Comparison of ENCODE assay signal across 10 cellular contexts in the genomic region with DNA sequence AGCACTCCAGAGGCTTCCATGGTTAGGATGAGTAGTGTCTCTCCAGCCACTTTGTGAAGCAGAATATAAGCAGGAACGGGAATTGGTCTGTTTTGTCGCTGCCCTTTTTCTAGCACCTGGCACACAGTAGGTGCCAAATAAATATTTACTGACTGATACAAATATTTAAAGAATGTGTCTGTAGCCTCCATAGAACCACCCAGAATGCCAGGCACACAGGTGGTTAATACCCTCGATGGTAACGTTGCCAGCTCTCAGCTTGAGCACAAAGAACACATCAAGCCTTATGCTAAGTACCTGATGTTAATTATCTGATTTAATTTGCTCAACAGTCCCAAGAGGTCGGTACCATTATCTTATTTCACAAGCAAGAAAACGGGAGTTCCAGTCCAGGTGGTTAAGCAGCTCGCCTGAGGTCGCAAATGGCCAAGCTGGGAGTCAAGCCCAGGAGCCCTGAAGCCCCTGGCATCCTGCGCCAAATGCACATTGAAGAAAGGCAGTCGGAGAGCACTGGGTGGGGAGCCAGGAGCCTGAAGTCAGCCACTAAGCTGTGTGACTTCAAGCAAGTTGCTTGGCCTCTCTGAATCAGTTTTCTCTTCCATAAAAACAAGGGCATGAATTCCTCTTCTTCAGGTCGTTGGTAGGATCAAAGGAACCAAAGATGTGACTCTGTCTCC. TPM values are rescaled to one million over a fixed set of nuclear protein-coding genes. Genes with fewer than 3 reads are reported as not detected.
DNase-seq lines count a peak whose midpoint lies in the region; ATAC-seq, FAIRE-seq and TF ChIP-seq lines count a peak whose summit lies in the region.
"Had no signal": no experiment of that assay in that cellular context is flagged by ENCODE, and none has a peak within 500 bp of the region (broad histone marks: within the 10 kb centered on the region; RNA-seq: fewer than 3 reads in every experiment).

No MANE protein-coding gene starts in this region.

- H3K9me3 ChIP-seq in HepG2 (ENCODE audit: low read length) (no peaks in the 10 kb centered on the region), right lobe of liver (no peaks in the 10 kb centered on the region), esophagus muscularis mucosa (no peaks in the 10 kb centered on the region), ovary (no peaks in the 10 kb centered on the region)

- CTCF ChIA-PET in HepG2 (lab: Yijun Ruan, JAX; ENCODE audit: low intra/inter-chr PET ratio, low total read pairs) = no interaction called here

- 0 out of 2 replicates have a peak overlapping the region, but pooled peaks have one; percentile 51 for H3K4me2 ChIP-seq in HepG2 (ENCODE audit: low read depth, low read length)

- H3K36me3 ChIP-seq in HepG2 (replicated peaks in 1 of 2; ENCODE audit: control insufficient read depth in 1 of 2, insufficient read depth in 2 of 2, low read length in 2 of 2) (no peaks in the 10 kb centered on the region; a peak in 1 of 5 replicates), right lobe of liver (no peaks in the 10 kb centered on the region), esophagus muscularis mucosa (peaks cover 0 to 16% (median 0%) of the 10 kb centered on the region in 4 donors), ovary (no peaks in the 10 kb centered on the region)

- H3K79me2 ChIP-seq in HepG2 (ENCODE audit: insufficient read depth, low read length) = no peaks in the 10 kb centered on the region

- 80% methylated on average over 10 of the region's 11 CpGs for WGBS in HepG2 (ENCODE audit: low lambda C conversion rate)
- 77% methylated on average over 10 of the region's 11 CpGs for WGBS in right lobe of liver (ENCODE audit: insufficient coverage, low coverage, low lambda C conversion rate, missing lambda C conversion rate)
- WGBS in esophagus muscularis mucosa = 54% methylated on average over 10 of the region's 11 CpGs
- 53 to 55% (median 54%) methylated on average over 11 of the region's 11 CpGs for WGBS in ovary, 3 donors

- no TSS peak for BruUV-seq in HepG2 (replicated peaks; lab: Mats Ljungman, UMichigan)

- in situ Hi-C loops in HepG2 (cut with HindIII; ENCODE audit: extremely low pct_ligation_motif_present, low pct_unique_long_range_greater_than_20kb) = loop anchor here (5.0 kb wide), 1 partner anchor 47 kb away; no protein-coding TSS in a partner anchor

- H3K27ac ChIP-seq in HepG2 (ENCODE audit: extremely low read length, insufficient read depth, low read length) (peak overlapping the region; percentile 46), right lobe of liver (no peak overlapping the region), esophagus muscularis mucosa (replicated peaks in 1 of 4) (peak overlapping the region; percentile 93 to 99 (median 98)), ovary (peak overlapping the region; percentile 80 to 84)

- H2AFZ ChIP-seq in HepG2 (ENCODE audit: low read length) = no peak overlapping the region

- TF ChIP-seq EP300 in HepG2 (IDR thresholded peaks at IDR 0.05; ENCODE audit: low read depth in 2 of 2, low read length in 2 of 2) (no peak), HepG2 (CRISPR knock-in tag; IDR thresholded peaks at IDR 0.05; ENCODE audit: borderline replicate concordance) (no peak), esophagus muscularis mucosa (IDR thresholded peaks at IDR 0.05) (no peak), ovary (IDR thresholded peaks at IDR 0.05) (no peak)

- H3K9ac ChIP-seq in HepG2 (ENCODE audit: insufficient read depth, low read depth, low read length) = no peak overlapping the region

- no peaks in the 10 kb centered on the region for H4K20me1 ChIP-seq in HepG2 (ENCODE audit: insufficient read depth, low read length)

- FAIRE-seq in HepG2 (lab: Jason Lieb, UNC) = no peak

- ATAC-seq in HepG2 (no peak), right lobe of liver (no peak), GM19455 (IDR thresholded peaks at IDR 0.05; ENCODE audit: unreplicated experiment) (no peak)
- ATAC-seq in activated CD4-positive, CD25-positive, alpha-beta regulatory T cell treated with anti-CD3 and anti-CD28 coated beads, Interleukin-2, amount 50 U/mL, for 24 hours = no peak

- no peak for TF ChIP-seq RAD21 in HepG2 (CRISPR knock-in tag; IDR thresholded peaks at IDR 0.05)

- peaks cover 58% of the 10 kb centered on the region for H3K4me1 ChIP-seq in HepG2 (ENCODE audit: insufficient read depth, low read length)
- H3K4me1 ChIP-seq in right lobe of liver = no peaks in the 10 kb centered on the region
- peaks cover 100% of the 10 kb centered on the region in 4 donors for H3K4me1 ChIP-seq in esophagus muscularis mucosa
- H3K4me1 ChIP-seq in ovary (ENCODE audit: insufficient read depth) = peaks cover 36% of the 10 kb centered on the region

- no peak for DNase-seq in HepG2 (ENCODE audit: low spot score)
- no peak for DNase-seq in right lobe of liver
- no peak for DNase-seq in esophagus muscularis mucosa (ENCODE audit: extremely low spot score)
- no peak for DNase-seq in ovary
- DNase-seq in inferior parietal cortex (ENCODE audit: extremely low spot score) = no peak
- no peak for DNase-seq in NOMO-1 (lab: John Stamatoyannopoulos, UW; ENCODE audit: unreplicated experiment in 2 of 2)
- DNase-seq: CD4-positive, CD25-positive, alpha-beta regulatory T cell; NCI-H1092 treated with DMSO at 0.1 percent for 48 hours had no signal

- intact Hi-C loops in HepG2 (cut with micrococcal nuclease; ENCODE audit: unreplicated experiment) = no loop called here
- intact Hi-C loops in right lobe of liver (cut with DNase I) = no loop called here
- intact Hi-C loops in esophagus muscularis mucosa (cut with DNase I) = no loop called here
- intact Hi-C loops in ovary (cut with DNase I) = no loop called here

- TF ChIP-seq POLR2A in HepG2 (IDR thresholded peaks at IDR 0.05; ENCODE audit: insufficient read depth in 1 of 2, low read depth in 2 of 2, low read length in 2 of 2) (no peak), right lobe of liver (IDR thresholded peaks at IDR 0.05) (no peak), esophagus muscularis mucosa (IDR thresholded peaks at IDR 0.05; ENCODE audit: low read depth) (no peak), ovary (IDR thresholded peaks at IDR 0.05) (no peak)

- H3K27me3 ChIP-seq in HepG2 (ENCODE audit: control insufficient read depth in 1 of 2, insufficient read depth in 2 of 2, low read length in 2 of 2) (no peaks in the 10 kb centered on the region), right lobe of liver (no peaks in the 10 kb centered on the region), esophagus muscularis mucosa (no peaks in the 10 kb centered on the region), ovary (no peaks in the 10 kb centered on the region)

- POLR2A ChIA-PET in HepG2 (lab: Yijun Ruan, JAX) = interaction anchor here (0.6 to 1.2 kb wide), 2 partner anchors 20 to 46 kb away, joined by 3 read pairs; no protein-coding TSS in a partner anchor

- no peak for TF ChIP-seq CTCF in HepG2 (CRISPR knock-in tag; IDR thresholded peaks at IDR 0.05)
- TF ChIP-seq CTCF in right lobe of liver (IDR thresholded peaks at IDR 0.05) = no peak
- no peak for TF ChIP-seq CTCF in esophagus muscularis mucosa (IDR thresholded peaks at IDR 0.05)
- no peak for TF ChIP-seq CTCF in ovary (IDR thresholded peaks at IDR 0.05)

- H3K4me3 ChIP-seq in HepG2 (replicated peaks in 1 of 3; ENCODE audit: insufficient read depth in 1 of 3, low read depth in 2 of 3, low read length in 3 of 3) = peak overlapping the region in 1 of 3 experiments; percentile 23; a peak in 1 of 6 replicates
- no peak overlapping the region for H3K4me3 ChIP-seq in right lobe of liver
- no peak overlapping the region for H3K4me3 ChIP-seq in esophagus muscularis mucosa
- H3K4me3 ChIP-seq in ovary = no peak overlapping the region

TF ChIP-seq in HepG2, 621 proteins besides CTCF, POLR2A, EP300 and RAD21 (continues in another document):
- no peak for TF ChIP-seq TBP (CRISPR knock-in tag; IDR thresholded peaks at IDR 0.05)
- no peak for TF ChIP-seq ZNF678 (CRISPR knock-in tag; IDR thresholded peaks at IDR 0.05)
- TF ChIP-seq, protein P1, sequence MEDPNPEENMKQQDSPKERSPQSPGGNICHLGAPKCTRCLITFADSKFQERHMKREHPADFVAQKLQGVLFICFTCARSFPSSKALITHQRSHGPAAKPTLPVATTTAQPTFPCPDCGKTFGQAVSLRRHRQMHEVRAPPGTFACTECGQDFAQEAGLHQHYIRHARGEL (CRISPR knock-in tag; IDR thresholded peaks at IDR 0.05) = no peak
- TF ChIP-seq ZMYM3 (CRISPR knock-in tag; IDR thresholded peaks at IDR 0.05) = peak; percentile 76
- peak; percentile 42; the same call in 1 of the 2 replicates for TF ChIP-seq ZKSCAN1 (IDR thresholded peaks at IDR 0.05; ENCODE audit: low read length)
- no peak for TF ChIP-seq ZNF10 (CRISPR knock-in tag; IDR thresholded peaks at IDR 0.05; ENCODE audit: borderline replicate concordance, low read depth)
- peak; percentile 28; the same call in 1 of the 2 replicates for TF ChIP-seq CHD4 (IDR thresholded peaks at IDR 0.05; ENCODE audit: borderline replicate concordance, low read length)

RNA-seq across cellular contexts. Expression of a gene that starts 26.4 kb away (rescaled TPM):
- 5.6 and 9.1 TPM in 2 replicates for total RNA-seq in HepG2 (2016; rRNA removed; fragmentation: Illumina TruSeq; extraction: Trizol)
- 4.1 and 4.6 TPM in 2 replicates for total RNA-seq in HepG2 (2016; cell fraction: cytosol; rRNA removed; fragmentation: Illumina TruSeq; extraction: Trizol; ENCODE audit: low read depth)
- 4.7 and 8.9 TPM in 2 replicates for total RNA-seq in HepG2 (2016; cell fraction: insoluble cytoplasmic fraction; rRNA removed; fragmentation: Illumina TruSeq; extraction: Trizol)
- total RNA-seq in HepG2 (2016; cell fraction: membrane; rRNA removed; fragmentation: Illumina TruSeq; extraction: Trizol) = 5.4 and 5.7 TPM in 2 replicates
- 28.3 and 31.6 TPM in 2 replicates for total RNA-seq in HepG2 (2016; cell fraction: nucleus; rRNA removed; fragmentation: Illumina TruSeq; extraction: Trizol)
- 10.3 and 13.1 TPM in 2 replicates for polyA plus RNA-seq in HepG2 (2011; rRNA removed)
- 3.8 and 6.6 TPM in 2 replicates for polyA plus RNA-seq in HepG2 (2011; cell fraction: cytosol; rRNA removed)
- 128 and 235 TPM in 2 replicates for polyA plus RNA-seq in HepG2 (2011; cell fraction: nucleus; rRNA removed)
- 17.9 and 25.0 TPM in 2 replicates for polyA plus RNA-seq in HepG2 (2012)
- polyA plus RNA-seq in HepG2 (2016; cell fraction: cytosol; fragmentation: Illumina TruSeq; extraction: Trizol; ENCODE audit: low read depth) = 1.9 TPM in 2 replicates
- polyA plus RNA-seq in HepG2 (2016; cell fraction: insoluble cytoplasmic fraction; fragmentation: Illumina TruSeq; extraction: Trizol; ENCODE audit: low read depth) = 7.0 and 9.8 TPM in 2 replicates
- polyA plus RNA-seq in HepG2 (2016; cell fraction: membrane; fragmentation: Illumina TruSeq; extraction: Trizol; ENCODE audit: low read depth) = 2.8 TPM in 2 replicates
- polyA plus RNA-seq in HepG2 (2016; cell fraction: nucleus; fragmentation: Illumina TruSeq; extraction: Trizol; ENCODE audit: insufficient read depth, low read depth) = 78.2 and 78.5 TPM in 2 replicates
- polyA minus RNA-seq in HepG2 (2011; rRNA and poly(A)+ RNA removed; ENCODE audit: low replicate concordance) = 24.8 and 26.5 TPM in 2 replicates
- 17.5 and 18.6 TPM in 2 replicates for polyA minus RNA-seq in HepG2 (2011; cell fraction: cytosol; rRNA and poly(A)+ RNA removed)
- 39.8 and 42.6 TPM in 2 replicates for polyA minus RNA-seq in HepG2 (2011; cell fraction: nucleus; rRNA and poly(A)+ RNA removed)
- total RNA-seq in right lobe of liver = 10 to 100 TPM; 31.3 to 90.9 (median 43.7) TPM
- 1,000 to 10,000 TPM in 1 of 4 donors, 100 to 1,000 TPM in 3; 414 to 1,199 (median 595) TPM for total RNA-seq in esophagus muscularis mucosa
- total RNA-seq in ovary = 100 to 1,000 TPM in 4 of 7 donors, 10 to 100 TPM in 3; 27.3 to 294 (median 116) TPM
- 10 to 100 TPM; 37.9 to 65.0 TPM for polyA plus RNA-seq in ovary

Comparison
In these comparisons a context has a peak if more than half of its experiments do, and no peak if none do; other contexts are left out.
1. H3K27ac ChIP-seq: peak in HepG2 (single experiment), esophagus muscularis mucosa (4 of 4) and ovary (2 of 2); none in right lobe of liver (0 of 3).